21 cellular contexts compared by ENCODE assay signal in the genomic region with DNA sequence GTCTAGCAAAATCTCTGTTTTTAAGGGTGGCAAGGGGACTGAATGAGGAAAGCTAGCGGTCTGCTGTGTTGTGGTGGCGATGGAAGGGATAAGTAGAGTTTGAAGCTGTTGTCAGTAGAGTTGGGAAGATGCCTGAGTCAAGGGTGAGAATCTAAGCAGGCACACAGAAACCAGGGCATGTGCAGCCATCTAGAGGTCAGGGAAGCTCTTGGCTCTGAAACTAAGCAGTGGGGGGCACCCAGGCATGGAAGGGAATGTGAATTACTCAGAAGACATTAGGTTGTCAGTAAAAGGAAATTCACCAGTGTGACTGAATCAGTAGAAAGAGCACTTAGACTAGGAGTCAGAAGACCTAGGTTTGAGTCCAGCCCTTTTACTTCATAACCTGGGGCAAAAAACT.
"Had no signal": no experiment of that assay in that cellular context is flagged by ENCODE, and none has a peak within 500 bp of the region (broad histone marks: within the 10 kb centered on the region; RNA-seq: fewer than 3 reads in every experiment).

No MANE protein-coding gene starts in this region.

- H3K9me3 Mint-ChIP-seq: brain; naive thymus-derived CD4-positive, alpha-beta T cell had no signal

- H3K9me3 ChIP-seq: colonic mucosa, gastroesophageal sphincter, heart right ventricle, neutrophil, sigmoid colon, tibial artery had no signal

- H3K36me3 Mint-ChIP-seq: brain had no signal

- H3K27me3 Mint-ChIP-seq: activated CD4-positive, alpha-beta T cell treated with anti-CD3 and anti-CD28 coated beads for 36 hours; brain; naive thymus-derived CD4-positive, alpha-beta T cell had no signal

- DNase-seq: activated CD4-positive, alpha-beta T cell treated with anti-CD3 and anti-CD28 coated beads for 36 hours; activated CD4-positive, alpha-beta T cell treated with anti-CD3 and anti-CD28 coated beads, Interleukin-2, amount 50 U/mL, for 48 hours; activated naive CD4-positive, alpha-beta T cell treated with Interleukin-2 at 50 U/mL for 16 hours; anterior cingulate cortex; central memory CD4-positive, alpha-beta T cell; colonic mucosa; heart right ventricle; left cardiac atrium; mesenchymal stem cell; naive thymus-derived CD4-positive, alpha-beta T cell; sigmoid colon; stimulated activated CD4-positive, alpha-beta T cell treated with anti-CD3 and anti-CD28 coated beads, Interleukin-1b, Interleukin-23, amount 100 ng/mL, for 48 hours; stimulated activated CD8-positive, alpha-beta memory T cell treated with anti-CD3 and anti-CD28 coated beads, Interleukin-4, amount 100 ng/mL, for 48 hours; stimulated activated naive CD8-positive, alpha-beta T cell treated with anti-CD3 and anti-CD28 coated beads, Interleukin-15, Interleukin-2, amounts not matched to agents 100 U/mL and 50 U/mL, for 24 hours; substantia nigra; tibial artery had no signal

- H3K27ac ChIP-seq: colonic mucosa, gastroesophageal sphincter, heart right ventricle, neutrophil, parathyroid adenoma, sigmoid colon, tibial artery had no signal

- H3K4me1 ChIP-seq: colonic mucosa had no signal

- ATAC-seq: activated CD4-positive, alpha-beta T cell treated with anti-CD3 and anti-CD28 coated beads for 36 hours; esophagus mucosa; gastroesophageal sphincter; heart right ventricle; left cardiac atrium; naive thymus-derived CD4-positive, alpha-beta T cell; stimulated activated naive CD8-positive, alpha-beta T cell treated with anti-CD3 and anti-CD28 coated beads, Interleukin-15, Interleukin-2, amounts not matched to agents 100 U/mL and 50 U/mL, for 24 hours had no signal

- H3K4me3 ChIP-seq: colonic mucosa, gastroesophageal sphincter, heart right ventricle, sigmoid colon, tibial artery had no signal

- H3K4me3 Mint-ChIP-seq: activated CD4-positive, alpha-beta T cell treated with anti-CD3 and anti-CD28 coated beads for 36 hours; brain had no signal

- H3K27ac Mint-ChIP-seq: activated CD4-positive, alpha-beta T cell treated with anti-CD3 and anti-CD28 coated beads for 36 hours; naive thymus-derived CD4-positive, alpha-beta T cell had no signal

- H3K36me3 ChIP-seq: colonic mucosa, gastroesophageal sphincter, heart right ventricle, neutrophil, sigmoid colon, tibial artery had no signal

- H3K27me3 ChIP-seq: colonic mucosa, gastroesophageal sphincter, heart right ventricle, neutrophil, sigmoid colon, tibial artery had no signal
